ENCODE assay signal across 13 cellular contexts in the genomic region with DNA sequence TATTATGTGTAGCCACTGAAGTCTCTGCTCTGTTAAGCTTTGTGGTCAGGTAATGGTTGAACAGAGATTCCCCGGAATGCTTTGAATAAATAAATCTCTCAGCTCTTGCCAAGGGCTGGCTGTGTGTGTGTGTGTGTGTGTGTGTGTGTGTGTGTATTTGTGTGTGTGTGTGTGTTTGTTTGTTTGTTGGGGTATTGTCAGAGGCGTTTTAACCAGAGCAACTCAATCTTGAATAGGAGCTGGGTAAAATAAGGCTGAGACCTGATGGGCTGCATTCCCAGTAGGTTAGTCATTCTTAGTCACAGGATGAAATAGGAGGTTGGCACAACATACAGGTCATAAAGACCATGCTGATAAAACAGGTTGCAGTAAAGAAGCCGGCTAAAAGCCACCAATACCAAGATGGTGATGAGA.
DNase-seq lines count a peak whose midpoint lies in the region; ATAC-seq and TF ChIP-seq lines count a peak whose summit lies in the region.
"Had no signal": no experiment of that assay in that cellular context is flagged by ENCODE, and none has a peak within 500 bp of the region (broad histone marks: within the 10 kb centered on the region; RNA-seq: fewer than 3 reads in every experiment).

No MANE protein-coding gene starts in this region.

- WGBS in urinary bladder: 59% methylated on average over 3 of the region's 3 CpGs

- no peaks in the 10 kb centered on the region for H3K36me3 ChIP-seq in SJCRH30
- no peaks in the 10 kb centered on the region for H3K36me3 ChIP-seq in urinary bladder (ENCODE audit: insufficient read depth)

- 0 out of 2 replicates have a peak, but pooled peaks cover 4% of the 10 kb centered on the region for H3K9me3 ChIP-seq in SJCRH30 (replicated peaks)

- no peak overlapping the region for H3K4me3 ChIP-seq in SJCRH30
- no peak overlapping the region for H3K4me3 ChIP-seq in fibroblast of the aortic adventitia (ENCODE audit: low read depth, low read length)
- no peak overlapping the region for H3K4me3 ChIP-seq in urinary bladder (ENCODE audit: low read depth, low read length)

- no peak overlapping the region for H3K27ac ChIP-seq in SJCRH30
- H3K27ac ChIP-seq in urinary bladder (ENCODE audit: low read depth): peak overlapping the region; percentile 23

- no peaks in the 10 kb centered on the region for H3K27me3 ChIP-seq in SJCRH30

- in situ Hi-C loops in GM13977 (cut with MboI; ENCODE audit: low pct_unique_long_range_greater_than_20kb, low sequenced_read_pairs, unreplicated experiment): no loop called here

- no peak for TF ChIP-seq POLR2A in erythroblast (IDR thresholded peaks at IDR 0.05; ENCODE audit: low read length)

- no peak for TF ChIP-seq CTCF in fibroblast of the aortic adventitia (IDR thresholded peaks at IDR 0.05; ENCODE audit: insufficient read depth, low read length)
- no peak for TF ChIP-seq CTCF in GM13977 (IDR thresholded peaks at IDR 0.05; ENCODE audit: extremely low read depth, insufficient read depth, missing control alignments)

- DNase-seq in HPDE6-E6E7 (ENCODE audit: extremely low spot score) (peak; percentile 4), SJCRH30 (peak; percentile 31 to 35), fibroblast of the aortic adventitia (ENCODE audit: low read depth) (peak; percentile 13), erythroblast (lab: John Stamatoyannopoulos, UW) (no peak), GM13977 (ENCODE audit: low spot score) (no peak)
- DNase-seq: activated CD4-positive, CD25-positive, alpha-beta regulatory T cell treated with anti-CD3 and anti-CD28 coated beads, Interleukin-2, amount 50 U/mL, for 72 hours; activated naive CD4-positive, alpha-beta T cell treated with anti-CD3 and anti-CD28 coated beads, Interleukin-2, amount 10 ng/mL, durations not matched to agents 7 days and 5 days; H9; RPMI8226 had no signal

- H3K4me1 ChIP-seq in SJCRH30 (peaks cover 7% of the 10 kb centered on the region; the same call in 1 of the 2 replicates), urinary bladder (ENCODE audit: insufficient read depth) (no peaks in the 10 kb centered on the region)

- no peak for ATAC-seq in GM18909 (IDR thresholded peaks at IDR 0.05; ENCODE audit: poor library complexity, unreplicated experiment)
- ATAC-seq: natural killer cell treated with Interleukin-12 subunit alpha and Interleukin-12 subunit beta and Interleukin-15 and Interleukin-18, amount 100 ng/mL, for 72 hours; stimulated activated effector memory CD8-positive, alpha-beta T cell treated with anti-CD3 and anti-CD28 coated beads, Interleukin-12 subunit alpha, Interleukin-12 subunit beta, amount 100 ng/mL, for 72 hours had no signal

Comparison
In these comparisons a context has a peak if more than half of its experiments do, and no peak if none do; other contexts are left out.
1. DNase-seq: peak in HPDE6-E6E7 (single experiment), SJCRH30 (2 of 2) and fibroblast of the aortic adventitia (single experiment); none in erythroblast (0 of 2) and GM13977 (single experiment).